In the genomic region with DNA sequence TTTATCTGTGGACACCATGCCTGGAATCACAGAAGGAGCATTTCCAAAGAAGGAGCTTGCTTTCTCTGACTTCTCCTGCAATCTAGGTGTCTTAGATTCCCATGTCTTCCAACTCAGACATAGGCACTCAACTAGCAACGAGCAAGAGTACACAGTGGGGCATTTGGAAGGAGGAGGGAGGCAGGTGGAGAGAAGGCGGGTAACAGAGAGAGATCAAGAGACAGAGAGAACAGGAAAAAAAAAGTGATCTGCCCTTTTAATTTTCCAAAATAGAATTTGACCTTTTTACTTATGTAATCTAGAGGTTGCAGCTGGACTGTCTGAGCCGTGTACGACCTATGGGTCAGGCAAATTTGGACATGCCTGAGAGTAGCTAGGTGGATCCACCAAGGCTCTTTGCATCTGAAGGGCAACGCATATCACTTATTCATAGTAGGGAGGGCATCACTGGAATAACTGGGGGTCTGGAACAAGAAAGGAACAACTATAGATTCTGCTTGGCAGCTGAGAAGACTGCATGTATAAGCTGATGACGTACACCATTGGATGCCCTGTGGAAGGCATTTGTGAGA, we compare ENCODE assay signal across 1 cellular context.
TF ChIP-seq lines count a peak whose summit lies in the region.

No MANE protein-coding gene starts in this region.

TF ChIP-seq in WTC11, 78 proteins besides CTCF, POLR2A, EP300 and RAD21:
- TF ChIP-seq ZNF232 (CRISPR knock-in tag; IDR thresholded peaks at IDR 0.05) (no peak), ZMAT4 (CRISPR knock-in tag; IDR thresholded peaks at IDR 0.05) (no peak), CREB1 (CRISPR knock-in tag; IDR thresholded peaks at IDR 0.05) (no peak), IRF1 (CRISPR knock-in tag; IDR thresholded peaks at IDR 0.05) (no peak), CDX4 (CRISPR knock-in tag; IDR thresholded peaks at IDR 0.05; ENCODE audit: borderline replicate concordance) (no peak), FOXP1 (CRISPR knock-in tag; IDR thresholded peaks at IDR 0.05; ENCODE audit: borderline replicate concordance) (no peak), GRHL2 (CRISPR knock-in tag; IDR thresholded peaks at IDR 0.05; ENCODE audit: insufficient replicate concordance, severe bottlenecking) (no peak), TEAD1 (CRISPR knock-in tag; IDR thresholded peaks at IDR 0.05) (no peak), ZNF317 (CRISPR knock-in tag; IDR thresholded peaks at IDR 0.05; ENCODE audit: borderline replicate concordance, low read depth) (no peak), ETV6 (CRISPR knock-in tag; IDR thresholded peaks at IDR 0.05) (no peak), EMX1 (CRISPR knock-in tag; IDR thresholded peaks at IDR 0.05) (no peak), ZNF219 (CRISPR knock-in tag; IDR thresholded peaks at IDR 0.05; ENCODE audit: borderline replicate concordance) (no peak), MXD4 (CRISPR knock-in tag; IDR thresholded peaks at IDR 0.05; ENCODE audit: borderline replicate concordance) (no peak), ZNF138 (CRISPR knock-in tag; conservative IDR thresholded peaks at IDR 0.05) (no peak), PRRX2 (CRISPR knock-in tag; IDR thresholded peaks at IDR 0.05) (no peak), GTF2I (CRISPR knock-in tag; conservative IDR thresholded peaks at IDR 0.05) (no peak), ZNF416 (CRISPR knock-in tag; IDR thresholded peaks at IDR 0.05) (no peak), CREM (CRISPR knock-in tag; IDR thresholded peaks at IDR 0.05) (no peak)
- TF ChIP-seq, protein P1, sequence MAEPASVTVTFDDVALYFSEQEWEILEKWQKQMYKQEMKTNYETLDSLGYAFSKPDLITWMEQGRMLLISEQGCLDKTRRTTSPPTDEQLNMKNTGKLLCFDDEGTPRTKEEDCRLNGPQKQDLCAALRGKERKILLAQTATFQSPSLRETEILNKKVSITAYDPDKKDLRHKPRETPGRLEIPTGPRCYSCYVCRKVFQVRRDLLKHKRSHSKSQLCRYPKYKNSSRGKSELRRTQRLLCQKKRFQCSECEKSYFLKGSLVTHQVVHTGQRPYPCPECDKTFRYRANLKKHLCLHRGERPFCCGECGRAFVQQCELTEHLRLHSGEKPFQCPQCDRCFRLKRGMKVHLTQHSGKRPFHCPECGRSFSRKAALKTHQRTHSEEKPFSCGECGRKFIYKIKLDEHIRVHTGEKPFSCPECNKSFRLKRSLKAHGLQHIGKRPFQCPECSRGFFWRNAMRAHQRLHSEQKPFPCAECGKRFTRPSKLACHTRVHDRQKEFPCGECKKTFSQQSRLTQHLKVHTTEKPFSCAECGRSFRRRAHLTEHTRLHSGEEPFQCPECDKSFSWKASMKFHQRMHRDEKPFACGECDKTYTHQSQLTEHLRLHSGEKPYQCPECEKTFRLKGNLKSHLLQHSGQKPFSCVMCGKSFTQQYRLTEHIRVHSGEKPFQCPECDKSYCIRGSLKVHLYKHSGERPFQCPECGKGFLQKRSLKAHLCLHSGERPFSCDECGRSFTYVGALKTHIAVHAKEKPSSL (CRISPR knock-in tag; conservative IDR thresholded peaks at IDR 0.05), result no peak
